ENCODE assay signal across 3 cellular contexts in the genomic region with DNA sequence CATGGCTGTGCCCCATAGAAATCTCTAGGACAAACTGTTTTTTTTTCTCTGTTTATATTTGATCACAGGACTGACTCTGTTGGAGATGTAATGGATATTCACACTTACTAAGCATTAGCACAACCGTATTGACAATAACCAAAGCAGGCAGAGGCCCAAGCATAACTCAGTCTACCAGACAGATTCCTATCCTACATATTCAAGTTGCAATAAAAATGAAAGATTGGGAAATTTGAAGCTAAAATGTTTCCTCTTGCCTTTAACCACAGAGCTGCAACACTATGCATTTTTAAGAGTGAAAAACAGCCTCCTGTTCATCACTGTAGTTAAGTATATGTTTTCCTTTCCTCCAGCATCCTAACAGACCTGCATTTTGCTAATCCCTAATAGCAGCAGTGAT. TPM values are rescaled to one million over a fixed set of nuclear protein-coding genes. Genes with fewer than 3 reads are reported as not detected.
"Had no signal": no experiment of that assay in that cellular context is flagged by ENCODE, and none has a peak within 500 bp of the region (broad histone marks: within the 10 kb centered on the region; RNA-seq: fewer than 3 reads in every experiment).

No MANE protein-coding gene starts in this region.

RNA-seq across cellular contexts. Expression of gene HOPX, which starts 13.7 kb away (rescaled TPM):
- total RNA-seq: RPMI7951, SJCRH30 had no signal
- polyA plus RNA-seq: K562 had no signal
